In the genomic region with DNA sequence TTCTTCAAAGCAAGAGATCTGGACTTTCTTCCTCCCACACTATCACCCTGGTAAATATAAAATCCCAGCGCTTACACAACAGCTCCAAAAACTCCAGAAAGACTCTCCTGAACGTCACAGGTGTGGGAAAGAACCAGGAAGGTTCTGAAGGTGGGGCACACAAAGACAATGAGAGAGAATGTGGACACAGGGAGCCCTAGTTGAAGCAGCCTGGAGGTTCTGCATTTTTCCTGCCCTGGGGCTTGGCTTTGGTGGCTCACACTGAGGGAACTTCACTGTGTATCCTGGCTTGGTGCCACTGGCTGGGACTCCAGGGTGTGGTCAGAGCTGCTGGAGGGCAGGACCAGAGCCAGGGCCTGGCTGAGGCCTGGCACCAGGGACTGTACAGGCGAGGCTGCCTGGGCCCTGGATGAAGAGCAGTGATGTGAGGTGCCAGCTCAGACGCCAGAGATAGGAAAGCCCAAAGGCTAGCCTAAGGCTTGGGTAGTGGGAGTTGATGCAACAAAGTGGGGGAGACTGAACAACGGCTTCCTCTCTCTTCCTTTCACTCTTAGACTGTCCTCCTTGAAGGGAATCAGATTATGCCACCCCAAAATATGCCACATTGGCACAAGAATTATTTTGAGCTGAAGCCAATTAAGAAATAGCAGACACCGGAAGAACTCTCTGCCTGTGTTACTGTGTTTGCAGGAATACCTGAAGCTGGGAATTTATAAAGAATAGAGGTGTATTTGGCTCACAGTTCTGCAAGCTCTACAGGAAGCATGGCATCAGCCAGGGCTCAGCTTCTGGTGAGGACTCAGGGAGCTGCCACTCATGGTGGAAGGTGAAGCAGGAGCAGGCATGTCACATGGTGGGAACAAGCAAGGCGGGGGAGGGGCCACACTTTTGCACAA, we compare ENCODE assay signal across 8 cellular contexts. TPM values are rescaled to one million over a fixed set of nuclear protein-coding genes. Genes with fewer than 3 reads are reported as not detected.
DNase-seq lines count a peak whose midpoint lies in the region; ATAC-seq, FAIRE-seq and TF ChIP-seq lines count a peak whose summit lies in the region.

No MANE protein-coding gene starts in this region.

- in situ Hi-C loops in K562 (cut with MboI) (no loop called here), GM13976 (cut with MboI; ENCODE audit: low sequenced_read_pairs, unreplicated experiment) (no loop called here)

- TF ChIP-seq CTCF in Calu3 (IDR thresholded peaks at IDR 0.05; ENCODE audit: unreplicated experiment) (no peak), K562 (IDR thresholded peaks at IDR 0.05 in 2 of 3, conservative IDR thresholded peaks at IDR 0.05 in 1 of 3; ENCODE audit: insufficient read depth in 2 of 3, low read depth in 1 of 3, low read length in 3 of 3) (no peak), kidney (IDR thresholded peaks at IDR 0.05; ENCODE audit: borderline replicate concordance, extremely low read depth, insufficient read depth) (no peak), stomach (IDR thresholded peaks at IDR 0.05) (no peak), GM13976 (IDR thresholded peaks at IDR 0.05; ENCODE audit: borderline replicate concordance, control extremely low read depth, extremely low read depth, insufficient read depth, missing control alignments) (no peak)

- peaks cover 10% of the 10 kb centered on the region for H3K36me3 Mint-ChIP-seq in Calu3 (ENCODE audit: insufficient read depth, unreplicated experiment)

- TF ChIP-seq POLR2A in K562 (conservative IDR thresholded peaks at IDR 0.05) = no peak
- TF ChIP-seq POLR2A in stomach (IDR thresholded peaks at IDR 0.05) = no peak

- peaks cover 9% of the 10 kb centered on the region in 2 experiments; a peak in 4 of 5 replicates for H3K4me1 ChIP-seq in K562 (replicated peaks in 1 of 2; ENCODE audit: control insufficient read depth in 2 of 2, insufficient read depth in 2 of 2, low read length in 2 of 2)
- H3K4me1 ChIP-seq in kidney (ENCODE audit: control insufficient read depth in 1 of 2, insufficient read depth in 1 of 2, low read depth in 1 of 2, low read length in 2 of 2) = no peaks in the 10 kb centered on the region
- H3K4me1 ChIP-seq in stomach = peaks cover 3 to 25% (median 20%) of the 10 kb centered on the region in 4 donors

- H3K9ac ChIP-seq in K562 (ENCODE audit: insufficient read depth in 1 of 2, low read depth in 2 of 2, low read length in 2 of 2) (peak overlapping the region in 1 of 2 experiments; percentile 50; a peak in 1 of 4 replicates), kidney (ENCODE audit: low read length in 2 of 2) (no peak overlapping the region)

- no peaks in the 10 kb centered on the region for H3K27me3 ChIP-seq in K562 (ENCODE audit: control insufficient read depth in 2 of 2, insufficient read depth in 2 of 2, low read length in 2 of 2)
- H3K27me3 ChIP-seq in stomach = no peaks in the 10 kb centered on the region

- peak overlapping the region; percentile 32 for H3K4me3 Mint-ChIP-seq in Calu3 (ENCODE audit: low read depth, unreplicated experiment)

- H3K9me1 ChIP-seq in K562 (ENCODE audit: control insufficient read depth, insufficient read depth, low read length) = no peaks in the 10 kb centered on the region

- H3K4me1 Mint-ChIP-seq in Calu3 (ENCODE audit: low read depth, unreplicated experiment) = peaks cover 20% of the 10 kb centered on the region

- no peak overlapping the region for H2AFZ ChIP-seq in K562 (ENCODE audit: low read depth, low read length)

- no peak for TF ChIP-seq RAD21 in K562 (CRISPR knock-in tag; conservative IDR thresholded peaks at IDR 0.05 in 1 of 2, IDR thresholded peaks at IDR 0.05 in 1 of 2)

- H3K4me3 ChIP-seq in K562 = no peak overlapping the region
- H3K4me3 ChIP-seq in kidney (ENCODE audit: low read length in 2 of 2) = no peak overlapping the region
- no peak overlapping the region for H3K4me3 ChIP-seq in stomach

- no peaks in the 10 kb centered on the region for H3K9me3 ChIP-seq in K562 (replicated peaks; ENCODE audit: control insufficient read depth, insufficient read depth, low read depth, low read length)
- no peaks in the 10 kb centered on the region for H3K9me3 ChIP-seq in kidney (ENCODE audit: control insufficient read depth in 1 of 2, low read length in 2 of 2)
- no peaks in the 10 kb centered on the region for H3K9me3 ChIP-seq in stomach

- 64% methylated on average over 6 of the region's 7 CpGs for WGBS in K562 (ENCODE audit: insufficient coverage, low coverage, missing lambda C conversion rate)
- WGBS in stomach, 5 donors = 37 to 45% (median 42%) methylated on average over 6 to 7 of the region's 7 CpGs

- H3K36me3 ChIP-seq in K562 (ENCODE audit: control insufficient read depth, insufficient read depth, low read length) (no peaks in the 10 kb centered on the region), kidney (ENCODE audit: control insufficient read depth in 1 of 2, insufficient read depth in 2 of 2, low read length in 2 of 2) (no peaks in the 10 kb centered on the region), stomach (no peaks in the 10 kb centered on the region)

- DNase-seq in Calu3 (peak; percentile 85), MV-4-11 (lab: John Stamatoyannopoulos, UW) (peak; percentile 50), K562 (ENCODE audit: extremely low read depth in 1 of 4, low spot score in 3 of 4) (peak in 1 of 4 experiments; percentile 16), kidney (peak; percentile 90), stomach (peak; percentile 97), GM13976 (ENCODE audit: low spot score) (no peak)

- H3K27ac ChIP-seq in K562 (ENCODE audit: extremely low read depth, low read depth, low read length) (no peak overlapping the region), kidney (ENCODE audit: low read depth in 2 of 2, low read length in 2 of 2) (no peak overlapping the region), stomach (peak overlapping the region; percentile 30 to 72 (median 47))

- H3K4me2 ChIP-seq in K562 (ENCODE audit: insufficient read depth, low read length) = no peak overlapping the region; the same call in 1 of the 2 replicates

- CTCF ChIA-PET in Calu3 (lab: Charles Lee) (interaction anchor here (0.7 kb wide), 1 partner anchor 109 kb away, joined by 4 read pairs; no protein-coding TSS in a partner anchor), K562 (lab: Yijun Ruan, JAX; ENCODE audit: low intra/inter-chr PET ratio) (no interaction called here)

- H3K79me2 ChIP-seq in K562 (ENCODE audit: control insufficient read depth, insufficient read depth, low read length) = no peaks in the 10 kb centered on the region

- intact Hi-C loops in Calu3 (cut with micrococcal nuclease; ENCODE audit: unreplicated experiment) = no loop called here
- intact Hi-C loops in K562 (cut with micrococcal nuclease) = no loop called here
- intact Hi-C loops in kidney (cut with DNase I) = no loop called here
- intact Hi-C loops in stomach (cut with DNase I; ENCODE audit: low total_unique reads) = no loop called here

- POLR2A ChIA-PET in K562 (lab: Yijun Ruan, JAX) = interaction anchor here (0.6 to 0.8 kb wide), 3 partner anchors 43 to 707 kb away, joined by 4 to 5 read pairs (median 5); no protein-coding TSS in a partner anchor

- H3K27ac Mint-ChIP-seq in Calu3 (ENCODE audit: unreplicated experiment) = peak overlapping the region; percentile 93

- no peaks in the 10 kb centered on the region for H3K27me3 Mint-ChIP-seq in Calu3 (ENCODE audit: unreplicated experiment)

- H3K9me3 Mint-ChIP-seq in Calu3 (ENCODE audit: low read depth, unreplicated experiment) = no peaks in the 10 kb centered on the region

- no peak for TF ChIP-seq EP300 in K562 (IDR thresholded peaks at IDR 0.05; ENCODE audit: low read length)
- no peak for TF ChIP-seq EP300 in stomach (IDR thresholded peaks at IDR 0.05)

- no peaks in the 10 kb centered on the region for H4K20me1 ChIP-seq in K562 (replicated peaks; ENCODE audit: control insufficient read depth, insufficient read depth, low read length)

- ATAC-seq in K562 (peak; percentile 57), HG03432 (IDR thresholded peaks at IDR 0.05; ENCODE audit: unreplicated experiment) (no peak), HG03378 (IDR thresholded peaks at IDR 0.05; ENCODE audit: unreplicated experiment) (no peak)

- no peak for FAIRE-seq in K562 (lab: Jason Lieb, UNC)
- no peak for FAIRE-seq in kidney (lab: Jason Lieb, UNC)

- no TSS peak for BruUV-seq in Calu3 (replicated peaks; lab: Mats Ljungman, UMichigan)
- BruUV-seq in K562 (replicated peaks; lab: Mats Ljungman, UMichigan) = no TSS peak

RNA-seq across cellular contexts. Expression of a gene that starts 39.5 kb away (rescaled TPM):
- total RNA-seq in Calu3 (2022) = 60.0 and 67.6 TPM in 2 replicates
- total RNA-seq in K562 (2011; cell fraction: chromatin; rRNA removed; ENCODE audit: low replicate concordance) = 22.6 and 31.4 TPM in 2 replicates
- 19.6 and 20.3 TPM in 2 replicates for total RNA-seq in K562 (2011; cell fraction: nucleolus; rRNA removed)
- total RNA-seq in K562 (2011; cell fraction: nucleoplasm; rRNA removed) = 42.7 and 76.0 TPM in 2 replicates
- 73.4 and 76.2 TPM in 2 replicates for total RNA-seq in K562 (2014; rRNA removed)
- total RNA-seq in K562 (2014; rRNA removed; fragmentation: Illumina TruSeq; extraction: Trizol) = 62.3 and 68.0 TPM in 2 replicates
- total RNA-seq in K562 (2015; rRNA removed; fragmentation: Illumina TruSeq; extraction: Trizol) = 61.5 and 67.1 TPM in 2 replicates
- total RNA-seq in K562 (2021) = 50.7 and 53.8 TPM in 2 replicates
- polyA plus RNA-seq in K562 (2011; rRNA removed) = 86.1 and 102 TPM in 2 replicates
- 69.4 and 114 TPM in 2 replicates for polyA plus RNA-seq in K562 (2011; cell fraction: cytosol; rRNA removed)
- 32.8 and 53.9 TPM in 2 replicates for polyA plus RNA-seq in K562 (2011; cell fraction: nucleus; rRNA removed)
- polyA plus RNA-seq in K562 (2012) = 64.6 and 69.2 TPM in 2 replicates
- polyA plus RNA-seq in K562 (2014; fragmentation: Illumina TruSeq; extraction: Trizol) = 80.3 and 82.7 TPM in 2 replicates
- polyA plus RNA-seq in K562 (2014; fragmentation: Nextera tagmentation; extraction: Ambion mirVana) = 10 to 100 TPM; 21.8 to 30.7 TPM
- polyA plus RNA-seq in K562 (2014; rRNA removed) = 71.1 and 104 TPM in 2 replicates
- 34.2 and 44.7 TPM in 2 replicates for polyA minus RNA-seq in K562 (2011; rRNA and poly(A)+ RNA removed)
- 22.7 and 31.1 TPM in 2 replicates for polyA minus RNA-seq in K562 (2011; cell fraction: cytosol; rRNA and poly(A)+ RNA removed)
- polyA minus RNA-seq in K562 (2011; cell fraction: nucleus; rRNA and poly(A)+ RNA removed) = 7.5 and 15.0 TPM in 2 replicates
- 102 TPM for total RNA-seq in kidney
- polyA plus RNA-seq in kidney (ENCODE audit: insufficient read depth, low read depth, low replicate concordance) = 163 TPM
- total RNA-seq in stomach = 100 to 1,000 TPM in 1 of 5 donors, 10 to 100 TPM in 4; 30.9 to 100 (median 46.7) TPM
- polyA plus RNA-seq in stomach = 100 to 1,000 TPM in 2 of 3 donors, 10 to 100 TPM in 1; 80.4 to 166 (median 151) TPM

RNA-seq across cellular contexts. Expression of a gene that starts 46.4 kb away (rescaled TPM):
- total RNA-seq in Calu3 (2022) (102 and 116 TPM in 2 replicates), K562 (2014; rRNA removed) (213 and 229 TPM in 2 replicates), K562 (2014; rRNA removed; fragmentation: Illumina TruSeq; extraction: Trizol) (291 and 319 TPM in 2 replicates), K562 (2015; rRNA removed; fragmentation: Illumina TruSeq; extraction: Trizol) (283 and 298 TPM in 2 replicates), K562 (2021) (227 and 251 TPM in 2 replicates), kidney (46.4 TPM), stomach (10 to 100 TPM in 3 of 5 donors, 1 to 10 TPM in 1, under 1 TPM in 1; 0.87 to 77.5 (median 21.4) TPM)
- total RNA-seq in K562 (2011; cell fraction: chromatin; rRNA removed; ENCODE audit: low replicate concordance) = 32.9 and 36.9 TPM in 2 replicates
- 46.0 and 52.1 TPM in 2 replicates for total RNA-seq in K562 (2011; cell fraction: nucleolus; rRNA removed)
- 33.4 and 36.0 TPM in 2 replicates for total RNA-seq in K562 (2011; cell fraction: nucleoplasm; rRNA removed)
- polyA plus RNA-seq in K562 (2011; rRNA removed) (298 and 318 TPM in 2 replicates), K562 (2014; fragmentation: Illumina TruSeq; extraction: Trizol) (254 and 287 TPM in 2 replicates), K562 (2014; fragmentation: Nextera tagmentation; extraction: Ambion mirVana) (100 to 1,000 TPM; 352 to 390 TPM), K562 (2014; rRNA removed) (286 and 294 TPM in 2 replicates), kidney (ENCODE audit: insufficient read depth, low read depth, low replicate concordance) (48.2 TPM), stomach (10 to 100 TPM; 77.9 to 82.3 (median 78.2) TPM)
- 450 and 565 TPM in 2 replicates for polyA plus RNA-seq in K562 (2011; cell fraction: cytosol; rRNA removed)
- 86.9 and 141 TPM in 2 replicates for polyA plus RNA-seq in K562 (2011; cell fraction: nucleus; rRNA removed)
- 224 and 242 TPM in 2 replicates for polyA plus RNA-seq in K562 (2012)
- 272 and 279 TPM in 2 replicates for polyA minus RNA-seq in K562 (2011; rRNA and poly(A)+ RNA removed)
- polyA minus RNA-seq in K562 (2011; cell fraction: cytosol; rRNA and poly(A)+ RNA removed) = 236 and 281 TPM in 2 replicates
- polyA minus RNA-seq in K562 (2011; cell fraction: nucleus; rRNA and poly(A)+ RNA removed) = 36.2 and 75.8 TPM in 2 replicates

RNA-seq across cellular contexts. Expression of a gene that starts 53.4 kb away (rescaled TPM):
- 21.5 and 25.7 TPM in 2 replicates for total RNA-seq in Calu3 (2022)
- total RNA-seq in K562 (2011; cell fraction: chromatin; rRNA removed; ENCODE audit: low replicate concordance) = 41.3 and 44.5 TPM in 2 replicates
- total RNA-seq in K562 (2011; cell fraction: nucleolus; rRNA removed) = 19.3 and 21.8 TPM in 2 replicates
- total RNA-seq in K562 (2011; cell fraction: nucleoplasm; rRNA removed) = 30.9 and 45.0 TPM in 2 replicates
- total RNA-seq in K562 (2014; rRNA removed) = 6.2 and 6.4 TPM in 2 replicates
- 13.6 and 15.5 TPM in 2 replicates for total RNA-seq in K562 (2014; rRNA removed; fragmentation: Illumina TruSeq; extraction: Trizol)
- 10.5 TPM in 2 replicates for total RNA-seq in K562 (2015; rRNA removed; fragmentation: Illumina TruSeq; extraction: Trizol)
- total RNA-seq in K562 (2021) = 20.3 and 21.8 TPM in 2 replicates
- polyA plus RNA-seq in K562 (2011; rRNA removed) = 46.4 and 57.7 TPM in 2 replicates
- polyA plus RNA-seq in K562 (2011; cell fraction: cytosol; rRNA removed) = 16.8 and 46.9 TPM in 2 replicates
- polyA plus RNA-seq in K562 (2011; cell fraction: nucleus; rRNA removed) = 36.9 and 101 TPM in 2 replicates
- polyA plus RNA-seq in K562 (2012) = 7.8 and 9.2 TPM in 2 replicates
- 15.5 and 19.0 TPM in 2 replicates for polyA plus RNA-seq in K562 (2014; fragmentation: Illumina TruSeq; extraction: Trizol)
- polyA plus RNA-seq in K562 (2014; fragmentation: Nextera tagmentation; extraction: Ambion mirVana) = 10 to 100 TPM in 1 of 2 experiments, 1 to 10 TPM in 1; 8.7 to 12.2 TPM
- 8.2 and 11.7 TPM in 2 replicates for polyA plus RNA-seq in K562 (2014; rRNA removed)
- 36.8 and 50.8 TPM in 2 replicates for polyA minus RNA-seq in K562 (2011; rRNA and poly(A)+ RNA removed)
- polyA minus RNA-seq in K562 (2011; cell fraction: cytosol; rRNA and poly(A)+ RNA removed) = 8.2 and 9.3 TPM in 2 replicates
- 7.0 and 17.4 TPM in 2 replicates for polyA minus RNA-seq in K562 (2011; cell fraction: nucleus; rRNA and poly(A)+ RNA removed)
- total RNA-seq in kidney = 67.9 TPM
- 19.9 TPM for polyA plus RNA-seq in kidney (ENCODE audit: insufficient read depth, low read depth, low replicate concordance)
- total RNA-seq in stomach = 10 to 100 TPM; 11.3 to 88.1 (median 47.9) TPM
- 1 to 10 TPM; 2.1 to 8.0 (median 5.4) TPM for polyA plus RNA-seq in stomach

Comparison
In these comparisons a context has a peak if more than half of its experiments do, and no peak if none do; other contexts are left out.
1. H3K27ac ChIP-seq: peak in stomach (5 of 5); none in K562 (single experiment) and kidney (0 of 2).